Comparison of ENCODE assay signal across 13 cellular contexts in the genomic region with DNA sequence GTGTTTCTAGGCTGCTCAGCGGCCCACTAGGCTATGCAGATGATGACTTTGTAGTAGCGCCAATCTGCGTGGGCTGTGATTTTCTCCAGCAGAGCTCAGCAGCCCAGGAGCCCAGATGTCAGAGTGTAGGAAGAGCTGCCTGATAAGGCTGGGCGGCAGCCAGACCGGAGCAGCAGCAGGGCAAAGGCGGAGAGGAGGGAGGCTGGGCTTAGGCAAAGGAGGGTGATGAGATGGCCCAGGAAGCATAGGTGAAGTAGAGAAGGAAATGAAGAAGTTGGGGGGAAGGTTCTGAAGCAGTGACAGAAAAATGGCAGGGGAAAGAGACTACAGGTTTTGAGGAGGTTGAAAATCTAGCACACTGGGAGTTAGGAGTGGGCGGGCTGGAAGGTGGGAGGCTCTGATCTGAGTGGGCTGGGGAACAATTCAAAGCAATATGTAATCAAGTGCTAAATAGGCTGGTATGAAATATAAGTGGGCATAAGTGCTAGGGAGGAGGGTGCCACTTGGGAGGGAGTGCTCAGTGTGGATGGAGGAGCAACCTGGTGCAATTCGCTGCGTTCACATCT. TPM values are rescaled to one million over a fixed set of nuclear protein-coding genes. Genes with fewer than 3 reads are reported as not detected.
DNase-seq lines count a peak whose midpoint lies in the region; ATAC-seq and TF ChIP-seq lines count a peak whose summit lies in the region.
"Had no signal": no experiment of that assay in that cellular context is flagged by ENCODE, and none has a peak within 500 bp of the region (broad histone marks: within the 10 kb centered on the region; RNA-seq: fewer than 3 reads in every experiment).

No MANE protein-coding gene starts in this region.

- H3K4me3 ChIP-seq in fibroblast of pulmonary artery (replicated peaks; ENCODE audit: low read depth, low read length) = no peak overlapping the region
- H3K4me3 ChIP-seq: ascending aorta had no signal

- no peak for ATAC-seq in HG03432 (IDR thresholded peaks at IDR 0.05; ENCODE audit: unreplicated experiment)

- H3K36me3 Mint-ChIP-seq in mesothelial cell of epicardium = no peaks in the 10 kb centered on the region
- H3K36me3 Mint-ChIP-seq: natural killer cell treated with Interleukin-12 subunit alpha and Interleukin-12 subunit beta and Interleukin-15 and Interleukin-18, amount 100 ng/mL, for 72 hours had no signal

- POLR2A ChIA-PET in RWPE1 (lab: Yijun Ruan, JAX; ENCODE audit: low non-redundant PET) = no interaction called here

- peak overlapping the region; percentile 5 for H3K27ac Mint-ChIP-seq in mesothelial cell of epicardium
- H3K27ac Mint-ChIP-seq: natural killer cell treated with Interleukin-12 subunit alpha and Interleukin-12 subunit beta and Interleukin-15 and Interleukin-18, amount 100 ng/mL, for 72 hours had no signal

- no peak for TF ChIP-seq CTCF in fibroblast of pulmonary artery (IDR thresholded peaks at IDR 0.05; ENCODE audit: low read length, missing control alignments)
- TF ChIP-seq CTCF in mesothelial cell of epicardium (IDR thresholded peaks at IDR 0.05; ENCODE audit: unreplicated experiment) = no peak
- no peak for TF ChIP-seq CTCF in RWPE1 (conservative IDR thresholded peaks at IDR 0.05; ENCODE audit: low read depth)

- no peak overlapping the region for H3K4me3 Mint-ChIP-seq in mesothelial cell of epicardium
- H3K4me3 Mint-ChIP-seq: natural killer cell treated with Interleukin-12 subunit alpha and Interleukin-12 subunit beta and Interleukin-15 and Interleukin-18, amount 100 ng/mL, for 72 hours had no signal

- no peaks in the 10 kb centered on the region for H3K27me3 Mint-ChIP-seq in mesothelial cell of epicardium (ENCODE audit: low read depth)

- H3K27ac ChIP-seq in RWPE1 = no peak overlapping the region
- H3K27ac ChIP-seq: ascending aorta had no signal

- DNase-seq in Ammon's horn (ENCODE audit: low spot score) (peak; percentile 61), NCI-H2227 treated with DMSO at 0.1 percent for 48 hours (lab: John Stamatoyannopoulos, UW) (peak; percentile 79), fibroblast of pulmonary artery (ENCODE audit: low read depth) (peak; percentile 63), mesothelial cell of epicardium (ENCODE audit: low spot score in 2 of 2, unreplicated experiment in 2 of 2) (no peak), LoVo (ENCODE audit: low spot score) (no peak), amniotic stem cell (lab: John Stamatoyannopoulos, UW) (no peak), RWPE1 (ENCODE audit: low spot score) (no peak)
- DNase-seq: DND-41, KG1, NCI-H2107 had no signal

- CTCF ChIA-PET in RWPE1 (lab: Yijun Ruan, JAX) = no interaction called here

- H3K9me3 Mint-ChIP-seq in mesothelial cell of epicardium = no peaks in the 10 kb centered on the region
- H3K9me3 Mint-ChIP-seq: natural killer cell treated with Interleukin-12 subunit alpha and Interleukin-12 subunit beta and Interleukin-15 and Interleukin-18, amount 100 ng/mL, for 72 hours had no signal

- H3K4me1 Mint-ChIP-seq in mesothelial cell of epicardium = peaks cover 31% of the 10 kb centered on the region

RNA-seq across cellular contexts. Expression of gene CALM2, which starts 29.3 kb away (rescaled TPM):
- 308 to 312 TPM (median 309 TPM) in 3 replicates for total RNA-seq in mesothelial cell of epicardium

RNA-seq across cellular contexts. Expression of gene STPG4, which starts 50.6 kb away (rescaled TPM):
- 0.27 to 0.52 TPM in 2 of 3 replicates, not detected in the other for total RNA-seq in mesothelial cell of epicardium
- total RNA-seq: ascending aorta had no signal

Comparison
In these comparisons a context has a peak if more than half of its experiments do, and no peak if none do; other contexts are left out.
1. DNase-seq: peak in Ammon's horn (single experiment), NCI-H2227 treated with DMSO at 0.1 percent for 48 hours (single experiment) and fibroblast of pulmonary artery (single experiment); none in mesothelial cell of epicardium (0 of 2), LoVo (single experiment), amniotic stem cell (single experiment) and RWPE1 (single experiment).